In genomic region chr16:27231692-27232060, GRCh38 we compare ENCODE assay signal across 13 cellular contexts. TPM values are rescaled to one million over a fixed set of nuclear protein-coding genes. Genes with fewer than 3 reads are reported as not detected.
DNase-seq lines count a peak whose midpoint lies in the region; ATAC-seq lines count a peak whose summit lies in the region.
"Had no signal": no experiment of that assay in that cellular context is flagged by ENCODE, and none has a peak within 500 bp of the region (broad histone marks: within the 10 kb centered on the region; RNA-seq: fewer than 3 reads in every experiment).

No MANE protein-coding gene starts in this region.

- H3K9me3 Mint-ChIP-seq in activated naive CD4-positive, alpha-beta T cell treated with anti-CD3 and anti-CD28 coated beads for 36 hours: no peaks in the 10 kb centered on the region
- no peaks in the 10 kb centered on the region for H3K9me3 Mint-ChIP-seq in central memory CD8-positive, alpha-beta T cell

- in situ Hi-C loops in HAP-1 (cut with MboI; ENCODE audit: low sequenced_read_pairs): loop anchor here (25.0 kb wide), 1 partner anchor 231 kb away; no protein-coding TSS in a partner anchor

- 72% methylated on average over 8 of the region's 8 CpGs for WGBS in thymus

- no peaks in the 10 kb centered on the region for H3K27me3 Mint-ChIP-seq in activated naive CD4-positive, alpha-beta T cell treated with anti-CD3 and anti-CD28 coated beads for 36 hours (ENCODE audit: low read depth)
- H3K27me3 Mint-ChIP-seq in central memory CD8-positive, alpha-beta T cell: no peaks in the 10 kb centered on the region

- H3K27ac ChIP-seq in KOPT-K1 (ENCODE audit: low read depth, low read length, poor library complexity, severe bottlenecking): peak overlapping the region; percentile 98
- H3K27ac ChIP-seq in thymus (ENCODE audit: low read depth): peak overlapping the region; percentile 78

- intact Hi-C loops in activated naive CD4-positive, alpha-beta T cell treated with anti-CD3 and anti-CD28 coated beads for 36 hours (cut with micrococcal nuclease): no loop called here

- H3K4me1 ChIP-seq in thymus (ENCODE audit: control insufficient read depth, insufficient read depth, low read length) (peaks cover 63% of the 10 kb centered on the region), HAP-1 (no peaks in the 10 kb centered on the region)

- H3K27me3 ChIP-seq in thymus (ENCODE audit: control insufficient read depth, insufficient read depth) (no peaks in the 10 kb centered on the region), HAP-1 (ENCODE audit: low read depth) (no peaks in the 10 kb centered on the region)
- H3K27me3 ChIP-seq: dorsolateral prefrontal cortex had no signal

- H3K9me3 ChIP-seq in KOPT-K1 (ENCODE audit: insufficient read depth, low read length, poor library complexity, severe bottlenecking) (no peaks in the 10 kb centered on the region), thymus (ENCODE audit: control insufficient read depth) (no peaks in the 10 kb centered on the region), HAP-1 (no peaks in the 10 kb centered on the region)

- H3K27ac Mint-ChIP-seq in activated naive CD4-positive, alpha-beta T cell treated with anti-CD3 and anti-CD28 coated beads for 36 hours: peak overlapping the region; percentile 98
- peak overlapping the region; percentile 88 for H3K27ac Mint-ChIP-seq in central memory CD8-positive, alpha-beta T cell (ENCODE audit: low read depth)

- no peak for DNase-seq in activated naive CD4-positive, alpha-beta T cell treated with anti-CD3 and anti-CD28 coated beads for 36 hours
- DNase-seq in activated naive CD4-positive, alpha-beta T cell treated with anti-CD3 and anti-CD28 coated beads, Interleukin-2, amount 50 U/mL, for 16 hours: no peak
- DNase-seq in central memory CD8-positive, alpha-beta T cell (ENCODE audit: low spot score in 2 of 2): no peak
- DNase-seq in HAP-1 (ENCODE audit: low spot score in 2 of 2) (no peak), NCI-H510A treated with DMSO at 0.1 percent for 48 hours (lab: John Stamatoyannopoulos, UW) (no peak)
- DNase-seq: activated CD4-positive, CD25-positive, alpha-beta regulatory T cell; foreskin fibroblast; NCI-H1092; NCI-H526 treated with DMSO at 0.1 percent for 48 hours had no signal

- H3K4me1 Mint-ChIP-seq in activated naive CD4-positive, alpha-beta T cell treated with anti-CD3 and anti-CD28 coated beads for 36 hours (ENCODE audit: low read depth): peaks cover 79% of the 10 kb centered on the region
- H3K4me1 Mint-ChIP-seq in central memory CD8-positive, alpha-beta T cell: peaks cover 58% of the 10 kb centered on the region

- H3K36me3 ChIP-seq in KOPT-K1 (ENCODE audit: insufficient read depth, low read length) (peaks cover 12% of the 10 kb centered on the region; the same call in 1 of the 2 replicates), thymus (ENCODE audit: control insufficient read depth, insufficient read depth) (peaks cover 18% of the 10 kb centered on the region), HAP-1 (replicated peaks) (peaks cover 18% of the 10 kb centered on the region)

- H3K36me3 Mint-ChIP-seq in activated naive CD4-positive, alpha-beta T cell treated with anti-CD3 and anti-CD28 coated beads for 36 hours (ENCODE audit: low read depth): peaks cover 39% of the 10 kb centered on the region
- H3K36me3 Mint-ChIP-seq in central memory CD8-positive, alpha-beta T cell (ENCODE audit: insufficient read depth): peaks cover 16% of the 10 kb centered on the region

- no peak for ATAC-seq in central memory CD8-positive, alpha-beta T cell (replicated peaks; ENCODE audit: extremely low read depth, poor library complexity, severe bottlenecking)
- no peak for ATAC-seq in HG02623 (IDR thresholded peaks at IDR 0.05; ENCODE audit: unreplicated experiment)

- no peak overlapping the region for H3K4me3 ChIP-seq in thymus (ENCODE audit: low read length)
- H3K4me3 ChIP-seq in HAP-1: no peak overlapping the region
- H3K4me3 ChIP-seq: dorsolateral prefrontal cortex had no signal

- CTCF ChIA-PET in activated naive CD4-positive, alpha-beta T cell treated with anti-CD3 and anti-CD28 coated beads for 36 hours (lab: Charles Lee): interaction anchor here (0.5 to 3.9 kb wide), 12 partner anchors 10 to 227 kb away, joined by 3 to 26 read pairs (median 4); partner anchors contain the start of gene KDM8

- peak overlapping the region; percentile 49 for H3K4me3 Mint-ChIP-seq in activated naive CD4-positive, alpha-beta T cell treated with anti-CD3 and anti-CD28 coated beads for 36 hours
- H3K4me3 Mint-ChIP-seq in central memory CD8-positive, alpha-beta T cell: peak overlapping the region; percentile 48

RNA-seq across cellular contexts. Expression of gene KDM8, which starts 28.4 kb away (rescaled TPM):
- 10 to 100 TPM; 11.3 to 13.9 TPM for total RNA-seq in activated naive CD4-positive, alpha-beta T cell treated with anti-CD3 and anti-CD28 coated beads for 36 hours
- 7.1 TPM for polyA plus RNA-seq in thymus

RNA-seq across cellular contexts. Expression of gene NSMCE1, which starts 36.9 kb away (rescaled TPM):
- 100 to 1,000 TPM; 112 to 117 TPM for total RNA-seq in activated naive CD4-positive, alpha-beta T cell treated with anti-CD3 and anti-CD28 coated beads for 36 hours
- 69.5 TPM for polyA plus RNA-seq in thymus
